In genomic region chr10:132064082-132064755, GRCh38 we compare ENCODE assay signal across 19 cellular contexts. TPM values are rescaled to one million over a fixed set of nuclear protein-coding genes. Genes with fewer than 3 reads are reported as not detected.
DNase-seq lines count a peak whose midpoint lies in the region; ATAC-seq and TF ChIP-seq lines count a peak whose summit lies in the region.
"Had no signal": no experiment of that assay in that cellular context is flagged by ENCODE, and none has a peak within 500 bp of the region (broad histone marks: within the 10 kb centered on the region; RNA-seq: fewer than 3 reads in every experiment).

No MANE protein-coding gene starts in this region.

- H3K9me3 Mint-ChIP-seq in WTC11 (peaks cover 10% of the 10 kb centered on the region), endothelial cell (ENCODE audit: unreplicated experiment) (no peaks in the 10 kb centered on the region)
- H3K9me3 Mint-ChIP-seq: nephron; stimulated activated naive CD8-positive, alpha-beta T cell treated with anti-CD3 and anti-CD28 coated beads, Interleukin-15, Interleukin-2, amounts not matched to agents 100 ng/mL and 50 ng/mL, for 24 hours had no signal

- dilution Hi-C loops in IMR-90 (cut with HindIII; ENCODE audit: low sequenced_read_pairs, unreplicated experiment): no loop called here

- H3K4me3 Mint-ChIP-seq in WTC11 (no peak overlapping the region), endothelial cell (ENCODE audit: unreplicated experiment) (no peak overlapping the region)
- H3K4me3 Mint-ChIP-seq: stimulated activated naive CD8-positive, alpha-beta T cell treated with anti-CD3 and anti-CD28 coated beads, Interleukin-15, Interleukin-2, amounts not matched to agents 100 ng/mL and 50 ng/mL, for 24 hours had no signal

- no peak overlapping the region for H3K56ac ChIP-seq in IMR-90 (ENCODE audit: extremely low read depth, insufficient read depth, low read length)

- POLR2A ChIA-PET in IMR-90 (lab: Charles Lee; ENCODE audit: unreplicated experiment) (no interaction called here), WTC11 (lab: Charles Lee) (no interaction called here)

- peaks cover 5% of the 10 kb centered on the region; the same call in 1 of the 2 replicates for H3K9me1 ChIP-seq in IMR-90 (ENCODE audit: insufficient read depth, low read length)

- H3K4me1 Mint-ChIP-seq in WTC11 (peaks cover 29% of the 10 kb centered on the region), endothelial cell (ENCODE audit: unreplicated experiment) (peaks cover 4% of the 10 kb centered on the region)

- H2AFZ ChIP-seq in IMR-90 (replicated peaks; ENCODE audit: low read length, poor library complexity): no peak overlapping the region

- intact Hi-C loops in IMR-90 (cut with micrococcal nuclease): no loop called here

- H3K27ac ChIP-seq in IMR-90 (ENCODE audit: insufficient read depth, low read length) (no peak overlapping the region), coronary artery (no peak overlapping the region)
- H3K27ac ChIP-seq: WERI-Rb-1 had no signal

- H4K20me1 ChIP-seq in IMR-90 (ENCODE audit: insufficient read depth, low read length): no peaks in the 10 kb centered on the region

- no peak overlapping the region for H2BK15ac ChIP-seq in IMR-90 (ENCODE audit: low read depth, low read length)

- no peak overlapping the region for H3K23ac ChIP-seq in IMR-90 (ENCODE audit: low read depth, low read length)

- peaks cover 6% of the 10 kb centered on the region; the same call in 1 of the 2 replicates for H3K4me1 ChIP-seq in IMR-90 (ENCODE audit: control insufficient read depth, insufficient read depth, low read length)

- H4K8ac ChIP-seq in IMR-90 (ENCODE audit: low read depth in 2 of 2, low read length in 2 of 2): no peak overlapping the region

- H3K9ac ChIP-seq in IMR-90 (ENCODE audit: low read depth, low read length): no peak overlapping the region

- H3K36me3 ChIP-seq in IMR-90 (ENCODE audit: control insufficient read depth, insufficient read depth, low read length): no peaks in the 10 kb centered on the region
- H3K36me3 ChIP-seq: gastroesophageal sphincter, WERI-Rb-1 had no signal

- in situ Hi-C loops in IMR-90 (cut with MboI; ENCODE audit: low sequenced_read_pairs): no loop called here

- BruUV-seq in IMR-90 (replicated peaks; lab: Mats Ljungman, UMichigan): no TSS peak

- H4K5ac ChIP-seq in IMR-90 (ENCODE audit: low read depth, low read length): no peak overlapping the region

- H4K91ac ChIP-seq in IMR-90 (ENCODE audit: insufficient read depth, low read depth, low read length): no peak overlapping the region

- no peak for TF ChIP-seq RAD21 in IMR-90 (IDR thresholded peaks at IDR 0.05; ENCODE audit: low read length)

- no peak overlapping the region for H3K18ac ChIP-seq in IMR-90 (ENCODE audit: low read depth, low read length)

- TF ChIP-seq CTCF in IMR-90 (conservative IDR thresholded peaks at IDR 0.05; ENCODE audit: low read depth, low read length) (no peak), coronary artery (IDR thresholded peaks at IDR 0.05) (no peak), WTC11 (IDR thresholded peaks at IDR 0.05) (no peak), endothelial cell (IDR thresholded peaks at IDR 0.05; ENCODE audit: unreplicated experiment) (no peak)

- no peak overlapping the region for H2BK120ac ChIP-seq in IMR-90 (ENCODE audit: low read depth, low read length)

- DNase-seq in IMR-90 (no peak), coronary artery (ENCODE audit: low spot score) (peak; percentile 45), left lobe of liver (ENCODE audit: low spot score) (peak; percentile 41), superior temporal gyrus (ENCODE audit: extremely low spot score) (peak; percentile 87), WTC11 (ENCODE audit: low spot score) (no peak), endothelial cell (ENCODE audit: low spot score) (no peak)
- DNase-seq in activated naive CD4-positive, alpha-beta T cell (lab: John Stamatoyannopoulos, UW): no peak
- DNase-seq: activated naive CD4-positive, alpha-beta T cell treated with anti-CD3 and anti-CD28 coated beads, Interleukin-2, amount 50 U/mL, for 16 hours; erythroblast; mammary epithelial cell; NCI-H1417 treated with DMSO at 0.1 percent for 48 hours; NK-92 treated with Interleukin-12 subunit alpha and Interleukin-12 subunit beta, amount 100 ng/mL, for 24 hours; WERI-Rb-1 had no signal

- no peak overlapping the region for H2BK5ac ChIP-seq in IMR-90 (ENCODE audit: low read depth, low read length, poor library complexity, severe bottlenecking)

- peak overlapping the region; percentile 25 for H2AK9ac ChIP-seq in IMR-90 (replicated peaks; ENCODE audit: low read depth, low read length, poor library complexity)

- H3K27me3 Mint-ChIP-seq in WTC11 (ENCODE audit: low read depth) (0 out of 2 replicates have a peak, but pooled peaks cover 4% of the 10 kb centered on the region), endothelial cell (ENCODE audit: unreplicated experiment) (peaks cover 3% of the 10 kb centered on the region)

- H3K79me1 ChIP-seq in IMR-90 (ENCODE audit: low read depth in 1 of 2, low read length in 2 of 2): no peaks in the 10 kb centered on the region

- no peak overlapping the region for H3K4ac ChIP-seq in IMR-90 (ENCODE audit: low read depth, low read length)

- no peak overlapping the region for H2BK20ac ChIP-seq in IMR-90 (ENCODE audit: low read depth, low read length)

- no peak overlapping the region for H3K14ac ChIP-seq in IMR-90 (replicated peaks; ENCODE audit: low read depth, low read length)

- no peaks in the 10 kb centered on the region for H3K9me3 ChIP-seq in IMR-90 (ENCODE audit: control insufficient read depth, insufficient read depth, low read length)
- H3K9me3 ChIP-seq: gastroesophageal sphincter had no signal

- no peak for TF ChIP-seq POLR2A in IMR-90 (IDR thresholded peaks at IDR 0.05; ENCODE audit: low read depth, low read length)

- H2AK5ac ChIP-seq in IMR-90 (ENCODE audit: low read depth, low read length): no peak overlapping the region; the same call in 1 of the 2 replicates

- WGBS in IMR-90 (ENCODE audit: extremely low coverage in 2 of 2, insufficient read length in 1 of 2), 2 experiments: 92% methylated on average over 9 of the region's 30 CpGs; no CpG with 5 or more reads in 1 of the 2 experiments

- H3K27ac Mint-ChIP-seq in WTC11 (no peak overlapping the region), endothelial cell (ENCODE audit: unreplicated experiment) (no peak overlapping the region)
- H3K27ac Mint-ChIP-seq: stimulated activated naive CD8-positive, alpha-beta T cell treated with anti-CD3 and anti-CD28 coated beads, Interleukin-15, Interleukin-2, amounts not matched to agents 100 ng/mL and 50 ng/mL, for 24 hours had no signal

- ATAC-seq in IMR-90 (ENCODE audit: low read depth) (no peak), left lobe of liver (no peak), WTC11 (no peak), HG03439 (IDR thresholded peaks at IDR 0.05; ENCODE audit: unreplicated experiment) (no peak)
- ATAC-seq: gastroesophageal sphincter had no signal

- H3K4me2 ChIP-seq in IMR-90 (ENCODE audit: low read depth, low read length): no peak overlapping the region

- H3K36me3 Mint-ChIP-seq in WTC11 (peaks cover 6% of the 10 kb centered on the region), endothelial cell (ENCODE audit: low read depth, unreplicated experiment) (no peaks in the 10 kb centered on the region)
- H3K36me3 Mint-ChIP-seq: brain had no signal

- CTCF ChIA-PET in IMR-90 (lab: Yijun Ruan, JAX): interaction anchor here (0.6 kb wide), 1 partner anchor 18 kb away, joined by 6 read pairs; no protein-coding TSS in a partner anchor
- CTCF ChIA-PET in WTC11 (lab: Charles Lee): interaction anchor here (1.9 to 2.4 kb wide), 2 partner anchors 10 to 41 kb away, joined by 6 to 14 read pairs; no protein-coding TSS in a partner anchor

- H3K4me3 ChIP-seq in IMR-90 (ENCODE audit: insufficient read depth, low read depth, low read length): no peak overlapping the region
- no peak overlapping the region for H3K4me3 ChIP-seq in coronary artery

- H3K27me3 ChIP-seq in IMR-90 (ENCODE audit: control insufficient read depth, insufficient read depth, low read length): peaks cover 15% of the 10 kb centered on the region; the same call in 1 of the 2 replicates
- H3K27me3 ChIP-seq: gastroesophageal sphincter had no signal

TF ChIP-seq in IMR-90, 13 proteins besides CTCF, POLR2A, EP300 and RAD21:
- no peak for TF ChIP-seq MAZ (IDR thresholded peaks at IDR 0.05; ENCODE audit: borderline replicate concordance, low read depth, low read length)
- no peak for TF ChIP-seq ELK1 (IDR thresholded peaks at IDR 0.05; ENCODE audit: borderline replicate concordance, low read depth, low read length)
- peak; percentile 34 for TF ChIP-seq CEBPB (IDR thresholded peaks at IDR 0.05; ENCODE audit: low read depth, low read length)

TF ChIP-seq in WTC11, 78 proteins besides CTCF, POLR2A, EP300 and RAD21 (continues in another document):
- TF ChIP-seq E2F1 (CRISPR knock-in tag; IDR thresholded peaks at IDR 0.05) (no peak), NR3C1 (CRISPR knock-in tag; conservative IDR thresholded peaks at IDR 0.05; ENCODE audit: low read depth) (no peak), JUN (CRISPR knock-in tag; IDR thresholded peaks at IDR 0.05) (no peak), E2F4 (CRISPR knock-in tag; IDR thresholded peaks at IDR 0.05; ENCODE audit: borderline replicate concordance, low read depth) (no peak), TEAD1 (CRISPR knock-in tag; IDR thresholded peaks at IDR 0.05) (no peak)

RNA-seq across cellular contexts. Expression of gene JAKMIP3, which starts 1.5 kb away (rescaled TPM):
- total RNA-seq in IMR-90 (2012; rRNA removed): under 0.01 TPM in 2 replicates
- 0.09 and 0.22 TPM in 2 replicates for polyA plus RNA-seq in IMR-90 (2012; rRNA removed)
- 0.02 and 0.08 TPM in 2 replicates for polyA plus RNA-seq in IMR-90 (2012; cell fraction: cytosol; rRNA removed)
- 0.97 and 2.2 TPM in 2 replicates for polyA plus RNA-seq in IMR-90 (2012; cell fraction: nucleus; rRNA removed; ENCODE audit: low replicate concordance)
- total RNA-seq in left lobe of liver: 0.28 TPM
- 1.2 to 1.7 TPM (median 1.4 TPM) in 3 replicates for total RNA-seq in WTC11 (2021)
- 0.05 TPM for total RNA-seq in endothelial cell (ENCODE audit: unreplicated experiment)
- total RNA-seq: HT-29 had no signal

Comparison
In these comparisons a context has a peak if more than half of its experiments do, and no peak if none do; other contexts are left out.
1. DNase-seq: peak in coronary artery (single experiment), left lobe of liver (single experiment) and superior temporal gyrus (single experiment); none in IMR-90 (single experiment), WTC11 (single experiment), activated naive CD4-positive, alpha-beta T cell (0 of 4) and endothelial cell (single experiment).